ENCODE assay signal across 24 cellular contexts in genomic region chr19:7139095-7139494, GRCh38.
"Had no signal": no experiment of that assay in that cellular context is flagged by ENCODE, and none has a peak within 500 bp of the region (broad histone marks: within the 10 kb centered on the region; RNA-seq: fewer than 3 reads in every experiment).

No MANE protein-coding gene starts in this region.

- H3K4me3 Mint-ChIP-seq: dendritic cell treated with granulocyte-macrophage colony-stimulating factor and Interleukin-4, amounts not matched to agents 40 ng/mL and 50 ng/mL, for 4 days; effector memory CD8-positive, alpha-beta T cell; endodermal cell; mesothelial cell of epicardium had no signal

- DNase-seq: colonic mucosa; cortex of kidney; effector CD8-positive, alpha-beta T cell; effector memory CD8-positive, alpha-beta T cell; endodermal cell; erythroblast; esophagus squamous epithelium; foreskin fibroblast; foreskin melanocyte; gastrocnemius medialis; glutamatergic neuron; head of caudate nucleus; heart right ventricle; hippocampal formation; left cardiac atrium; left lung; left ventricle myocardium superior; lower lobe of right lung; mesenchymal stem cell; mucosa of descending colon had no signal

- H3K27ac Mint-ChIP-seq: dendritic cell treated with granulocyte-macrophage colony-stimulating factor and Interleukin-4, amounts not matched to agents 40 ng/mL and 50 ng/mL, for 4 days; effector memory CD8-positive, alpha-beta T cell; endodermal cell; mesothelial cell of epicardium had no signal

- H3K36me3 ChIP-seq: colonic mucosa had no signal

- H3K27me3 Mint-ChIP-seq: dendritic cell treated with granulocyte-macrophage colony-stimulating factor and Interleukin-4, amounts not matched to agents 40 ng/mL and 50 ng/mL, for 4 days; effector memory CD8-positive, alpha-beta T cell had no signal

- H3K4me3 ChIP-seq: colonic mucosa, esophagus squamous epithelium, gastrocnemius medialis, heart right ventricle, left lung, lower lobe of right lung, mucosa of descending colon had no signal

- H3K4me1 ChIP-seq: esophagus squamous epithelium, left lung, lower lobe of right lung had no signal

- H3K9me3 ChIP-seq: colonic mucosa, esophagus squamous epithelium, gastrocnemius medialis, left lung, lower lobe of right lung, mucosa of descending colon had no signal

- H3K9me3 Mint-ChIP-seq: dendritic cell treated with granulocyte-macrophage colony-stimulating factor and Interleukin-4, amounts not matched to agents 40 ng/mL and 50 ng/mL, for 4 days; effector memory CD8-positive, alpha-beta T cell had no signal

- H3K4me1 Mint-ChIP-seq: endodermal cell, mesothelial cell of epicardium had no signal

- H3K27ac ChIP-seq: colonic mucosa, epithelial cell of prostate, esophagus squamous epithelium, heart right ventricle, left lung, lower lobe of right lung had no signal

- H3K27me3 ChIP-seq: colonic mucosa, esophagus squamous epithelium, gastrocnemius medialis, heart right ventricle, left lung had no signal

- ATAC-seq: effector memory CD8-positive, alpha-beta T cell; esophagus mucosa; gastrocnemius medialis; heart right ventricle; left cardiac atrium; left lung; left ventricle myocardium superior; lower lobe of right lung; mucosa of descending colon had no signal
